In the genomic region with DNA sequence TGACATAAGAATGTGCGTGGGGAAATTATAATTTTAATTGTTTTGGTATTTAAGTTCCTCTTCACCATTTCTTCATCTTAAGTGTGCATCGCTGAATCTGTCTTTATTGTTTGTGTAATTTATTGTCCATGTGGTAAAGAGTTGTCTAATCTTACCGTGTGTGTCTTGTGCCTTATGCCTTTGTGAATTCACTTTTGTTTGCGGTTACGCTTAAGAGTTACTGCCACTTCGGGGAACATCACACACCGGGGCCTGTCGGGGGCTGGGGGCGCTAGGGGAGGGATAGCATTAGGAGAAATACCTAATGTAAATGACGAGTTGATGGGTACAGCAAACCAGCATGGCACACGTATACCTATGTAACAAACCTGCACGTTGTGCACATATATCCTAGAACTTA, we compare ENCODE assay signal across 1 cellular context.
TF ChIP-seq lines count a peak whose summit lies in the region.

No MANE protein-coding gene starts in this region.

TF ChIP-seq in endothelial cell of umbilical vein, 7 proteins besides CTCF, POLR2A, EP300 and RAD21:
- TF ChIP-seq POLR2AphosphoS5 (IDR thresholded peaks at IDR 0.05; ENCODE audit: insufficient read depth, low read depth, low read length) (no peak), MYC (IDR thresholded peaks at IDR 0.05; ENCODE audit: low read depth, low read length) (no peak), JUN (IDR thresholded peaks at IDR 0.05; ENCODE audit: borderline replicate concordance, insufficient read depth, insufficient read length, low read depth) (no peak)
